ENCODE assay signal across 1 cellular context in the genomic region with DNA sequence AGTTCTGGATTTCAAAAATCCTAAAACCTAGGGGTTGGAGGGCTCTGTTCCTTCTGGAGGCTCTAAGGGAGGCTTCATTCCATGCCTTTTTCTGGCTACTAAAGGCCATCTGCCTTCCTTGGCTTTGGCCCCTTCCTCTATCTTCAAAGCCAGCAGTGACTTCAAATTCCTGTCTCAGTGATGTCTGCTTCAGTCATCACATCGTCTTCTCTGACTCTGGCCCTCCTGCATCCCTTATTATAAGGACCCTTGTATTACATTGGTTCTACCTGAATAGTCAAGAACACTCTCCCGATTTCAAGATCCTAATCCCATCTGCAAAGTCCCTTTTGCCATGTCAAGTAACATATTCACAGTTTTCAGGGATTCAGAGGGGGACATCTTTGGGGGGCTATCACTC.
TF ChIP-seq lines count a peak whose summit lies in the region.

No MANE protein-coding gene starts in this region.

TF ChIP-seq in WTC11, 78 proteins besides CTCF, POLR2A, EP300 and RAD21 (continued from another document):
- TF ChIP-seq, protein P1, sequence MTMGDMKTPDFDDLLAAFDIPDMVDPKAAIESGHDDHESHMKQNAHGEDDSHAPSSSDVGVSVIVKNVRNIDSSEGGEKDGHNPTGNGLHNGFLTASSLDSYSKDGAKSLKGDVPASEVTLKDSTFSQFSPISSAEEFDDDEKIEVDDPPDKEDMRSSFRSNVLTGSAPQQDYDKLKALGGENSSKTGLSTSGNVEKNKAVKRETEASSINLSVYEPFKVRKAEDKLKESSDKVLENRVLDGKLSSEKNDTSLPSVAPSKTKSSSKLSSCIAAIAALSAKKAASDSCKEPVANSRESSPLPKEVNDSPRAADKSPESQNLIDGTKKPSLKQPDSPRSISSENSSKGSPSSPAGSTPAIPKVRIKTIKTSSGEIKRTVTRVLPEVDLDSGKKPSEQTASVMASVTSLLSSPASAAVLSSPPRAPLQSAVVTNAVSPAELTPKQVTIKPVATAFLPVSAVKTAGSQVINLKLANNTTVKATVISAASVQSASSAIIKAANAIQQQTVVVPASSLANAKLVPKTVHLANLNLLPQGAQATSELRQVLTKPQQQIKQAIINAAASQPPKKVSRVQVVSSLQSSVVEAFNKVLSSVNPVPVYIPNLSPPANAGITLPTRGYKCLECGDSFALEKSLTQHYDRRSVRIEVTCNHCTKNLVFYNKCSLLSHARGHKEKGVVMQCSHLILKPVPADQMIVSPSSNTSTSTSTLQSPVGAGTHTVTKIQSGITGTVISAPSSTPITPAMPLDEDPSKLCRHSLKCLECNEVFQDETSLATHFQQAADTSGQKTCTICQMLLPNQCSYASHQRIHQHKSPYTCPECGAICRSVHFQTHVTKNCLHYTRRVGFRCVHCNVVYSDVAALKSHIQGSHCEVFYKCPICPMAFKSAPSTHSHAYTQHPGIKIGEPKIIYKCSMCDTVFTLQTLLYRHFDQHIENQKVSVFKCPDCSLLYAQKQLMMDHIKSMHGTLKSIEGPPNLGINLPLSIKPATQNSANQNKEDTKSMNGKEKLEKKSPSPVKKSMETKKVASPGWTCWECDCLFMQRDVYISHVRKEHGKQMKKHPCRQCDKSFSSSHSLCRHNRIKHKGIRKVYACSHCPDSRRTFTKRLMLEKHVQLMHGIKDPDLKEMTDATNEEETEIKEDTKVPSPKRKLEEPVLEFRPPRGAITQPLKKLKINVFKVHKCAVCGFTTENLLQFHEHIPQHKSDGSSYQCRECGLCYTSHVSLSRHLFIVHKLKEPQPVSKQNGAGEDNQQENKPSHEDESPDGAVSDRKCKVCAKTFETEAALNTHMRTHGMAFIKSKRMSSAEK (CRISPR knock-in tag; IDR thresholded peaks at IDR 0.05; ENCODE audit: borderline replicate concordance): no peak
- TF ChIP-seq IRF2 (CRISPR knock-in tag; IDR thresholded peaks at IDR 0.05; ENCODE audit: borderline replicate concordance, low read depth) (no peak), PRRX2 (CRISPR knock-in tag; IDR thresholded peaks at IDR 0.05) (no peak), NFATC4 (CRISPR knock-in tag; IDR thresholded peaks at IDR 0.05) (no peak), FOXP4 (CRISPR knock-in tag; IDR thresholded peaks at IDR 0.05) (no peak), FOXK1 (CRISPR knock-in tag; IDR thresholded peaks at IDR 0.05) (no peak), CREM (CRISPR knock-in tag; IDR thresholded peaks at IDR 0.05) (no peak), ATF1 (CRISPR knock-in tag; IDR thresholded peaks at IDR 0.05) (no peak), ESRRA (CRISPR knock-in tag; IDR thresholded peaks at IDR 0.05; ENCODE audit: borderline replicate concordance) (no peak), SMAD3 (CRISPR knock-in tag; IDR thresholded peaks at IDR 0.05; ENCODE audit: borderline replicate concordance) (no peak)
- TF ChIP-seq, protein P2, sequence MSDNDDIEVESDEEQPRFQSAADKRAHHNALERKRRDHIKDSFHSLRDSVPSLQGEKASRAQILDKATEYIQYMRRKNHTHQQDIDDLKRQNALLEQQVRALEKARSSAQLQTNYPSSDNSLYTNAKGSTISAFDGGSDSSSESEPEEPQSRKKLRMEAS (CRISPR knock-in tag; IDR thresholded peaks at IDR 0.05): no peak
- TF ChIP-seq, protein P3, sequence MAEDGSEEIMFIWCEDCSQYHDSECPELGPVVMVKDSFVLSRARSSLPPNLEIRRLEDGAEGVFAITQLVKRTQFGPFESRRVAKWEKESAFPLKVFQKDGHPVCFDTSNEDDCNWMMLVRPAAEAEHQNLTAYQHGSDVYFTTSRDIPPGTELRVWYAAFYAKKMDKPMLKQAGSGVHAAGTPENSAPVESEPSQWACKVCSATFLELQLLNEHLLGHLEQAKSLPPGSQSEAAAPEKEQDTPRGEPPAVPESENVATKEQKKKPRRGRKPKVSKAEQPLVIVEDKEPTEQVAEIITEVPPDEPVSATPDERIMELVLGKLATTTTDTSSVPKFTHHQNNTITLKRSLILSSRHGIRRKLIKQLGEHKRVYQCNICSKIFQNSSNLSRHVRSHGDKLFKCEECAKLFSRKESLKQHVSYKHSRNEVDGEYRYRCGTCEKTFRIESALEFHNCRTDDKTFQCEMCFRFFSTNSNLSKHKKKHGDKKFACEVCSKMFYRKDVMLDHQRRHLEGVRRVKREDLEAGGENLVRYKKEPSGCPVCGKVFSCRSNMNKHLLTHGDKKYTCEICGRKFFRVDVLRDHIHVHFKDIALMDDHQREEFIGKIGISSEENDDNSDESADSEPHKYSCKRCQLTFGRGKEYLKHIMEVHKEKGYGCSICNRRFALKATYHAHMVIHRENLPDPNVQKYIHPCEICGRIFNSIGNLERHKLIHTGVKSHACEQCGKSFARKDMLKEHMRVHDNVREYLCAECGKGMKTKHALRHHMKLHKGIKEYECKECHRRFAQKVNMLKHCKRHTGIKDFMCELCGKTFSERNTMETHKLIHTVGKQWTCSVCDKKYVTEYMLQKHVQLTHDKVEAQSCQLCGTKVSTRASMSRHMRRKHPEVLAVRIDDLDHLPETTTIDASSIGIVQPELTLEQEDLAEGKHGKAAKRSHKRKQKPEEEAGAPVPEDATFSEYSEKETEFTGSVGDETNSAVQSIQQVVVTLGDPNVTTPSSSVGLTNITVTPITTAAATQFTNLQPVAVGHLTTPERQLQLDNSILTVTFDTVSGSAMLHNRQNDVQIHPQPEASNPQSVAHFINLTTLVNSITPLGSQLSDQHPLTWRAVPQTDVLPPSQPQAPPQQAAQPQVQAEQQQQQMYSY (CRISPR knock-in tag; IDR thresholded peaks at IDR 0.05): no peak
- TF ChIP-seq, protein P4, sequence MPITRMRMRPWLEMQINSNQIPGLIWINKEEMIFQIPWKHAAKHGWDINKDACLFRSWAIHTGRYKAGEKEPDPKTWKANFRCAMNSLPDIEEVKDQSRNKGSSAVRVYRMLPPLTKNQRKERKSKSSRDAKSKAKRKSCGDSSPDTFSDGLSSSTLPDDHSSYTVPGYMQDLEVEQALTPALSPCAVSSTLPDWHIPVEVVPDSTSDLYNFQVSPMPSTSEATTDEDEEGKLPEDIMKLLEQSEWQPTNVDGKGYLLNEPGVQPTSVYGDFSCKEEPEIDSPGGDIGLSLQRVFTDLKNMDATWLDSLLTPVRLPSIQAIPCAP (CRISPR knock-in tag; IDR thresholded peaks at IDR 0.05): no peak
- TF ChIP-seq, protein P5, sequence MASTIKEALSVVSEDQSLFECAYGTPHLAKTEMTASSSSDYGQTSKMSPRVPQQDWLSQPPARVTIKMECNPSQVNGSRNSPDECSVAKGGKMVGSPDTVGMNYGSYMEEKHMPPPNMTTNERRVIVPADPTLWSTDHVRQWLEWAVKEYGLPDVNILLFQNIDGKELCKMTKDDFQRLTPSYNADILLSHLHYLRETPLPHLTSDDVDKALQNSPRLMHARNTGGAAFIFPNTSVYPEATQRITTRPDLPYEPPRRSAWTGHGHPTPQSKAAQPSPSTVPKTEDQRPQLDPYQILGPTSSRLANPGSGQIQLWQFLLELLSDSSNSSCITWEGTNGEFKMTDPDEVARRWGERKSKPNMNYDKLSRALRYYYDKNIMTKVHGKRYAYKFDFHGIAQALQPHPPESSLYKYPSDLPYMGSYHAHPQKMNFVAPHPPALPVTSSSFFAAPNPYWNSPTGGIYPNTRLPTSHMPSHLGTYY (CRISPR knock-in tag; IDR thresholded peaks at IDR 0.05): no peak
